In the genomic region with DNA sequence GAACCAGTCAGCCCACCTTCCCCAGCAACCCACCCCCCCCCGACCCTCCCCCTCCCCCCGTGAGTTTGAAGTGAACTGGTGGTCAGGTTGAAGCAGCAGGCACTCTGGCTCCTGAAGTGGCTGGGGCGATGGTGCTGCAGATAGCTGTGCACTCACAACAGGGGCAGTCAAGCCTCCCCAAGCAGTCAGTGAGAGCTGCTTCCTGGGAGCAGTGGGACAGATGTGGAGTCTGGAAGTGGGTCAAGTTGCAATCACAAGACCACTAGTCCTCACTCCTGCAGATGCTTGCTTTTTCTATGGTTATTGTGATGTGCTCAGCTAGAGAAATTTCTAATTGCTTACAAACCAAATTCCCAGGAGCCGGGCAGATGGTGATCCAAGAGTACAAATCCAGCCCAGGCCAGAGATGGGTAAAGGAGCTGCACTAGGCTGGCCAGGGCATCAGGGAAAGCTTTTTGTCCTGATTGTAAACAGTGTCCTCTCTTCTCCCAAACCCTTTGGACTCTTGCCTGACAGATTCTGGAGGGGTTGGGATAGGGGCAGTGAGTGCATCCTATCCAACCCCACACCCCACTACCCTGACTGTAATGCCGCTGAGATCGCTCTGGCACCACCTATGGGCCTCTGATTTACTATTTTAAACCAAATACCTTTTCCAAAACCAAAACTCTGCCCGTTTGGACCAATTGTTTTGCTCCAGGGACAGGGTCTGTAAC, we compare ENCODE assay signal across 19 cellular contexts. TPM values are rescaled to one million over a fixed set of nuclear protein-coding genes. Genes with fewer than 3 reads are reported as not detected.
DNase-seq lines count a peak whose midpoint lies in the region; ATAC-seq, FAIRE-seq and TF ChIP-seq lines count a peak whose summit lies in the region.
"Had no signal": no experiment of that assay in that cellular context is flagged by ENCODE, and none has a peak within 500 bp of the region (broad histone marks: within the 10 kb centered on the region; RNA-seq: fewer than 3 reads in every experiment).

No MANE protein-coding gene starts in this region.

- H3K4me1 ChIP-seq in ascending aorta = no peaks in the 10 kb centered on the region
- H3K4me1 ChIP-seq in heart left ventricle = peaks cover 0 to 10% (median 0%) of the 10 kb centered on the region in 12 donors
- no peaks in the 10 kb centered on the region for H3K4me1 ChIP-seq in HAP-1
- H3K4me1 ChIP-seq: colonic mucosa had no signal

- H3K27me3 Mint-ChIP-seq in effector memory CD8-positive, alpha-beta T cell = no peaks in the 10 kb centered on the region
- H3K27me3 Mint-ChIP-seq: CD4-positive, alpha-beta T cell; stimulated activated naive B cell treated with anti-CD40 and anti-IgM and Interleukin-4, amounts not matched to agents 10 μg/mL and 1 μg/mL and 100 μg/mL, for 72 hours had no signal

- H3K27me3 ChIP-seq in H7 (ENCODE audit: control insufficient read depth, insufficient read depth, low read length) (no peaks in the 10 kb centered on the region), ascending aorta (no peaks in the 10 kb centered on the region), heart left ventricle (no peaks in the 10 kb centered on the region), HAP-1 (ENCODE audit: low read depth) (no peaks in the 10 kb centered on the region)
- H3K27me3 ChIP-seq: colonic mucosa had no signal

- in situ Hi-C loops in HAP-1 (cut with MboI; ENCODE audit: low sequenced_read_pairs) = loop anchor here (5.0 kb wide), 2 partner anchors 82 to 192 kb away; no protein-coding TSS in a partner anchor

- no peak for TF ChIP-seq CTCF in ascending aorta (IDR thresholded peaks at IDR 0.05)
- no peak for TF ChIP-seq CTCF in heart left ventricle (IDR thresholded peaks at IDR 0.05)

- H3K27ac ChIP-seq in ascending aorta = peak overlapping the region; percentile 3 to 23
- peak overlapping the region in 7 of 12 donors; percentile 24 to 65 (median 55) for H3K27ac ChIP-seq in heart left ventricle
- H3K27ac ChIP-seq: colonic mucosa had no signal

- FAIRE-seq in H54 (lab: Jason Lieb, UNC) = no peak
- FAIRE-seq: keratinocyte had no signal

- no peak overlapping the region for H3K4me3 ChIP-seq in H7 (ENCODE audit: insufficient read depth, low read depth, low read length)
- H3K4me3 ChIP-seq in ascending aorta = no peak overlapping the region
- H3K4me3 ChIP-seq in heart left ventricle = no peak overlapping the region
- no peak overlapping the region for H3K4me3 ChIP-seq in HAP-1
- H3K4me3 ChIP-seq: colonic mucosa had no signal

- H3K9me3 ChIP-seq in ascending aorta (no peaks in the 10 kb centered on the region), heart left ventricle (no peaks in the 10 kb centered on the region), HAP-1 (no peaks in the 10 kb centered on the region)
- H3K9me3 ChIP-seq: colonic mucosa had no signal

- peaks cover 0 to 1% of the 10 kb centered on the region in 2 donors for H3K4me1 Mint-ChIP-seq in effector memory CD8-positive, alpha-beta T cell (ENCODE audit: low read depth in 2 of 2)
- H3K4me1 Mint-ChIP-seq: naive B cell; stimulated activated naive B cell treated with anti-CD40 and anti-IgM and Interleukin-4, amounts not matched to agents 10 μg/mL and 1 μg/mL and 100 μg/mL, for 72 hours had no signal

- DNase-seq in H7 = peak; percentile 62
- DNase-seq in ascending aorta (ENCODE audit: low spot score in 2 of 2) = no peak
- DNase-seq in heart left ventricle = no peak
- no peak for DNase-seq in sciatic nerve (ENCODE audit: low spot score)
- no peak for DNase-seq in activated naive CD4-positive, alpha-beta T cell treated with anti-CD3 and anti-CD28 coated beads, Interleukin-2, amount 50 U/mL, for 16 hours
- DNase-seq in HAP-1 (ENCODE audit: low spot score in 2 of 2) = no peak
- DNase-seq in effector memory CD8-positive, alpha-beta T cell = no peak
- no peak for DNase-seq in H54 (ENCODE audit: insufficient read length, low spot score)
- DNase-seq: activated CD8-positive, alpha-beta memory T cell treated with anti-CD3 and anti-CD28 coated beads, Interleukin-2, amount 50 U/mL, for 4 hours; CD4-positive, alpha-beta T cell; colonic mucosa; naive B cell; NCI-H1092 treated with DMSO at 0.1 percent for 48 hours; NCI-H446 treated with DMSO at 0.1 percent for 48 hours; stimulated activated naive B cell treated with anti-CD40 and anti-IgM and Interleukin-4, amounts not matched to agents 10 μg/mL and 1 μg/mL and 100 μg/mL, for 72 hours had no signal

- no peaks in the 10 kb centered on the region for H3K9me3 Mint-ChIP-seq in effector memory CD8-positive, alpha-beta T cell
- H3K9me3 Mint-ChIP-seq: CD4-positive, alpha-beta T cell; naive B cell; stimulated activated naive B cell treated with anti-CD40 and anti-IgM and Interleukin-4, amounts not matched to agents 10 μg/mL and 1 μg/mL and 100 μg/mL, for 72 hours; T-helper 1 cell treated with Interleukin-12 subunit alpha and Interleukin-12 subunit beta and Interleukin-4 antibody, amounts not matched to agents 30 μg/mL and 1 μg/mL, for 36 hours had no signal

- H3K27ac Mint-ChIP-seq in effector memory CD8-positive, alpha-beta T cell = no peak overlapping the region
- H3K27ac Mint-ChIP-seq: CD4-positive, alpha-beta T cell; stimulated activated naive B cell treated with anti-CD40 and anti-IgM and Interleukin-4, amounts not matched to agents 10 μg/mL and 1 μg/mL and 100 μg/mL, for 72 hours; T-helper 1 cell treated with Interleukin-12 subunit alpha and Interleukin-12 subunit beta and Interleukin-4 antibody, amounts not matched to agents 30 μg/mL and 1 μg/mL, for 36 hours had no signal

- intact Hi-C loops in ascending aorta (cut with DNase I) (no loop called here), heart left ventricle (cut with DNase I) (loop anchor here in 3 of 10 donors (5.0 to 10.0 kb wide), 2 partner anchors 77 to 190 kb away; no protein-coding TSS in a partner anchor), sciatic nerve (cut with DNase I) (no loop called here)

- no peak overlapping the region for H3K4me3 Mint-ChIP-seq in effector memory CD8-positive, alpha-beta T cell
- H3K4me3 Mint-ChIP-seq: CD4-positive, alpha-beta T cell; stimulated activated naive B cell treated with anti-CD40 and anti-IgM and Interleukin-4, amounts not matched to agents 10 μg/mL and 1 μg/mL and 100 μg/mL, for 72 hours; T-helper 1 cell treated with Interleukin-12 subunit alpha and Interleukin-12 subunit beta and Interleukin-4 antibody, amounts not matched to agents 30 μg/mL and 1 μg/mL, for 36 hours had no signal

- ATAC-seq in heart left ventricle = peak; percentile 38 to 51 (median 46)
- ATAC-seq in sciatic nerve = peak; percentile 82
- no peak for ATAC-seq in effector memory CD8-positive, alpha-beta T cell (replicated peaks)
- ATAC-seq: activated CD4-positive, CD25-positive, alpha-beta regulatory T cell treated with anti-CD3 and anti-CD28 coated beads, Interleukin-2, amount 50 U/mL, for 24 hours; stimulated activated naive B cell treated with anti-CD40 and anti-IgM and Interleukin-4, amounts not matched to agents 10 μg/mL and 1 μg/mL and 100 μg/mL, for 72 hours had no signal

- H3K36me3 ChIP-seq in H7 (replicated peaks; ENCODE audit: control insufficient read depth, insufficient read depth, low read length) (no peaks in the 10 kb centered on the region), ascending aorta (no peaks in the 10 kb centered on the region), heart left ventricle (no peaks in the 10 kb centered on the region), HAP-1 (replicated peaks) (no peaks in the 10 kb centered on the region)
- H3K36me3 ChIP-seq: colonic mucosa had no signal

- TF ChIP-seq POLR2A in heart left ventricle (IDR thresholded peaks at IDR 0.05) = no peak
- no peak for TF ChIP-seq POLR2A in H54 (IDR thresholded peaks at IDR 0.05; ENCODE audit: low read depth, low read length)

- 52 to 60% (median 56%) methylated on average over 7 of the region's 7 CpGs for WGBS in heart left ventricle, 4 donors

- H3K36me3 Mint-ChIP-seq in effector memory CD8-positive, alpha-beta T cell (ENCODE audit: insufficient read depth) = no peaks in the 10 kb centered on the region
- H3K36me3 Mint-ChIP-seq: naive B cell; stimulated activated naive B cell treated with anti-CD40 and anti-IgM and Interleukin-4, amounts not matched to agents 10 μg/mL and 1 μg/mL and 100 μg/mL, for 72 hours had no signal

RNA-seq across cellular contexts. Expression of a gene that starts 9.8 kb away (rescaled TPM):
- total RNA-seq in H7 (2014; rRNA removed; shearing (Covaris generic)) = 34.2 and 58.3 TPM in 2 replicates
- total RNA-seq in ascending aorta (13.7 TPM), heart left ventricle (10 to 100 TPM; 43.8 to 64.8 (median 57.2) TPM), sciatic nerve (49.8 TPM)
- 10 to 100 TPM; 11.2 to 29.2 TPM for polyA plus RNA-seq in heart left ventricle

RNA-seq across cellular contexts. Expression of a gene that starts 16.3 kb away (rescaled TPM):
- total RNA-seq in H7 (2014; rRNA removed; shearing (Covaris generic)) = not detected in 2 replicates
- 1.8 TPM for total RNA-seq in ascending aorta
- 10 to 100 TPM in 6 of 9 donors, 1 to 10 TPM in 3; 6.2 to 58.5 (median 12.3) TPM for total RNA-seq in heart left ventricle
- polyA plus RNA-seq in heart left ventricle = 10 to 100 TPM in 1 of 2 donors, under 1 TPM in 1; 0.76 to 12.0 TPM
- total RNA-seq in sciatic nerve = 37.9 TPM
- total RNA-seq: RPMI7951 had no signal
- polyA plus RNA-seq: keratinocyte had no signal
